In genomic region chr3:158839966-158840365, GRCh38 we compare ENCODE assay signal across 24 cellular contexts.
"Had no signal": no experiment of that assay in that cellular context is flagged by ENCODE, and none has a peak within 500 bp of the region (broad histone marks: within the 10 kb centered on the region; RNA-seq: fewer than 3 reads in every experiment).

No MANE protein-coding gene starts in this region.

- H3K27ac ChIP-seq: adrenal gland, brain microvascular endothelial cell, KMS-11, SJSA1 had no signal

- H3K4me2 ChIP-seq: KMS-11, SK-N-SH had no signal

- H3K9me3 ChIP-seq: adrenal gland, SJSA1, SK-N-SH had no signal

- H3K9ac ChIP-seq: KMS-11, SK-N-SH had no signal

- ATAC-seq: activated naive CD4-positive, alpha-beta T cell treated with anti-CD3 and anti-CD28 coated beads, Interleukin-2, amount 50 U/mL, for 72 hours; activated T-cell treated with anti-CD3 and anti-CD28 coated beads, Interleukin-2, amount 50 U/mL, for 4 hours; Panc1 had no signal

- H3K4me3 ChIP-seq: adrenal gland, SJSA1 had no signal

- H3K36me3 ChIP-seq: adrenal gland, brain microvascular endothelial cell, SJSA1 had no signal

- H3K27me3 ChIP-seq: adrenal gland, brain microvascular endothelial cell had no signal

- H3K4me1 ChIP-seq: adrenal gland, SJSA1 had no signal

- DNase-seq: activated CD4-positive, alpha-beta memory T cell treated with anti-CD3 and anti-CD28 coated beads for 36 hours; activated CD4-positive, alpha-beta T cell treated with anti-CD3 and anti-CD28 coated beads, Interleukin-2, amount 50 U/mL, for 1 hour; activated CD8-positive, alpha-beta memory T cell treated with anti-CD3 and anti-CD28 coated beads, Interleukin-2, amount 50 U/mL, for 4 hours; activated gamma-delta T cell treated with Interleukin-2 at 50 U/mL for 16 hours; activated naive CD4-positive, alpha-beta T cell treated with anti-CD3 and anti-CD28 coated beads for 36 hours; activated T-cell treated with anti-CD3 and anti-CD28 coated beads for 4 hours; activated T-cell treated with anti-CD3 and anti-CD28 coated beads, Interleukin-2, amount 50 U/mL, for 4 hours; adrenal gland; brain microvascular endothelial cell; MM.1S; MV-4-11; NCI-H1092; NCI-H1436 treated with DMSO at 0.1 percent for 48 hours; NCI-H1694 treated with DMSO at 0.1 percent for 48 hours; NCI-H2029; NCI-H345; NCI-H524 treated with DMSO at 0.1 percent for 48 hours; SHP77; SK-N-SH had no signal

- FAIRE-seq: TTC549 had no signal
